ENCODE assay signal across 8 cellular contexts in genomic region chr19:4640247-4641000, GRCh38. TPM values are rescaled to one million over a fixed set of nuclear protein-coding genes. Genes with fewer than 3 reads are reported as not detected.
DNase-seq lines count a peak whose midpoint lies in the region; ATAC-seq and TF ChIP-seq lines count a peak whose summit lies in the region.

No MANE protein-coding gene starts in this region.

- H3K9ac ChIP-seq in duodenal mucosa (ENCODE audit: low read depth in 1 of 2, low read length in 2 of 2) = peak overlapping the region; percentile 71 to 90

- no peaks in the 10 kb centered on the region for H3K27me3 ChIP-seq in CD4-positive, alpha-beta memory T cell (ENCODE audit: insufficient read depth, low read length)
- H3K27me3 ChIP-seq in duodenal mucosa (ENCODE audit: control insufficient read depth in 1 of 2, insufficient read depth in 2 of 2, low read length in 2 of 2) = no peaks in the 10 kb centered on the region

- no peak for ATAC-seq in omental fat pad (ENCODE audit: low FRiP score)
- ATAC-seq in HG02884 (IDR thresholded peaks at IDR 0.05; ENCODE audit: unreplicated experiment) = no peak
- no peak for ATAC-seq in HG03457 (IDR thresholded peaks at IDR 0.05; ENCODE audit: unreplicated experiment)
- ATAC-seq in GM19467 (IDR thresholded peaks at IDR 0.05; ENCODE audit: unreplicated experiment) = no peak

- CTCF ChIA-PET in CD4-positive, alpha-beta memory T cell (lab: Charles Lee; ENCODE audit: partially characterized antibody) = interaction anchor here (0.9 kb wide), 1 partner anchor 71 kb away, joined by 3 read pairs; no protein-coding TSS in a partner anchor

- H3K4me1 Mint-ChIP-seq in CD4-positive, alpha-beta memory T cell = peaks cover 9 to 41% (median 27%) of the 10 kb centered on the region in 4 donors
- peaks cover 14% of the 10 kb centered on the region for H3K4me1 Mint-ChIP-seq in nephron progenitor cell

- no peaks in the 10 kb centered on the region for H3K9me3 ChIP-seq in CD4-positive, alpha-beta memory T cell (ENCODE audit: control insufficient read depth in 1 of 2, low read length in 2 of 2)
- no peaks in the 10 kb centered on the region for H3K9me3 ChIP-seq in duodenal mucosa (ENCODE audit: control insufficient read depth in 1 of 2, low read length in 2 of 2)

- no peaks in the 10 kb centered on the region for H3K9me3 Mint-ChIP-seq in CD4-positive, alpha-beta memory T cell
- no peaks in the 10 kb centered on the region for H3K9me3 Mint-ChIP-seq in nephron progenitor cell

- TF ChIP-seq CTCF in LNCaP clone FGC (IDR thresholded peaks at IDR 0.05; ENCODE audit: control insufficient read depth, extremely low read depth, insufficient read depth) (no peak), nephron progenitor cell (IDR thresholded peaks at IDR 0.05) (no peak), omental fat pad (IDR thresholded peaks at IDR 0.05) (no peak)

- H3K4me1 ChIP-seq in CD4-positive, alpha-beta memory T cell (ENCODE audit: insufficient read depth, low read length) = peaks cover 40% of the 10 kb centered on the region
- H3K4me1 ChIP-seq in duodenal mucosa (ENCODE audit: control insufficient read depth in 1 of 2, insufficient read depth in 2 of 2, low read length in 2 of 2) = peaks cover 7 to 31% of the 10 kb centered on the region in 2 donors

- H3K36me3 Mint-ChIP-seq in CD4-positive, alpha-beta memory T cell = peaks cover 0 to 5% of the 10 kb centered on the region in 2 donors
- no peaks in the 10 kb centered on the region for H3K36me3 Mint-ChIP-seq in nephron progenitor cell (ENCODE audit: low read depth)

- H3K4me3 Mint-ChIP-seq in CD4-positive, alpha-beta memory T cell = peak overlapping the region; percentile 95 to 98 (median 97)
- H3K4me3 Mint-ChIP-seq in nephron progenitor cell = peak overlapping the region; percentile 92

- no peaks in the 10 kb centered on the region for H3K36me3 ChIP-seq in CD4-positive, alpha-beta memory T cell (ENCODE audit: insufficient read depth, low read length)
- H3K36me3 ChIP-seq in duodenal mucosa (ENCODE audit: control insufficient read depth in 1 of 2, insufficient read depth in 2 of 2, low read length in 2 of 2) = no peaks in the 10 kb centered on the region

- peak overlapping the region; percentile 78 for H3K27ac ChIP-seq in CD4-positive, alpha-beta memory T cell (ENCODE audit: low read depth, low read length)
- no peak overlapping the region for H3K27ac ChIP-seq in duodenal mucosa (ENCODE audit: low read depth, low read length)

- intact Hi-C loops in CD4-positive, alpha-beta memory T cell (cut with micrococcal nuclease) = no loop called here

- peak overlapping the region; percentile 90 to 94 for H3K4me3 ChIP-seq in CD4-positive, alpha-beta memory T cell (ENCODE audit: low read length in 2 of 2)
- peak overlapping the region; percentile 62 for H3K4me3 ChIP-seq in LNCaP clone FGC (ENCODE audit: low read depth, low read length)
- H3K4me3 ChIP-seq in duodenal mucosa (ENCODE audit: low read depth in 1 of 2, low read length in 2 of 2) = peak overlapping the region; percentile 84 to 98

- no peak for DNase-seq in CD4-positive, alpha-beta memory T cell
- DNase-seq in LNCaP clone FGC (ENCODE audit: low read depth) = no peak
- DNase-seq in nephron progenitor cell = no peak
- DNase-seq in omental fat pad (ENCODE audit: low spot score) = no peak

- H3K27me3 Mint-ChIP-seq in CD4-positive, alpha-beta memory T cell = no peaks in the 10 kb centered on the region
- peaks cover 17% of the 10 kb centered on the region for H3K27me3 Mint-ChIP-seq in nephron progenitor cell (ENCODE audit: low read depth, poor library complexity)

- peak overlapping the region; percentile 89 to 97 (median 93) for H3K27ac Mint-ChIP-seq in CD4-positive, alpha-beta memory T cell
- H3K27ac Mint-ChIP-seq in nephron progenitor cell = no peak overlapping the region

- POLR2A ChIA-PET in CD4-positive, alpha-beta memory T cell (lab: Charles Lee; ENCODE audit: partially characterized antibody) = interaction anchor here (1.0 to 1.6 kb wide), 3 partner anchors 30 to 393 kb away, joined by 3 to 11 read pairs (median 4); partner anchors contain the start of genes MYDGF and YJU2

RNA-seq across cellular contexts. Expression of gene TNFAIP8L1, which starts 1.1 kb away (rescaled TPM):
- total RNA-seq in CD4-positive, alpha-beta memory T cell = 10 to 100 TPM; 16.2 to 17.2 TPM
- 10 to 100 TPM in 1 of 2 donors, 1 to 10 TPM in 1; 3.7 to 11.1 TPM for polyA plus RNA-seq in CD4-positive, alpha-beta memory T cell
- 1 to 10 TPM; 1.8 to 6.3 (median 3.1) TPM for total RNA-seq in omental fat pad

RNA-seq across cellular contexts. Expression of gene MYDGF, which starts 29.7 kb away (rescaled TPM):
- 10 to 100 TPM; 43.0 to 46.4 TPM for total RNA-seq in CD4-positive, alpha-beta memory T cell
- polyA plus RNA-seq in CD4-positive, alpha-beta memory T cell = 100 to 1,000 TPM; 128 to 199 TPM
- 10 to 100 TPM; 25.7 to 59.2 (median 51.6) TPM for total RNA-seq in omental fat pad
